In the genomic region with DNA sequence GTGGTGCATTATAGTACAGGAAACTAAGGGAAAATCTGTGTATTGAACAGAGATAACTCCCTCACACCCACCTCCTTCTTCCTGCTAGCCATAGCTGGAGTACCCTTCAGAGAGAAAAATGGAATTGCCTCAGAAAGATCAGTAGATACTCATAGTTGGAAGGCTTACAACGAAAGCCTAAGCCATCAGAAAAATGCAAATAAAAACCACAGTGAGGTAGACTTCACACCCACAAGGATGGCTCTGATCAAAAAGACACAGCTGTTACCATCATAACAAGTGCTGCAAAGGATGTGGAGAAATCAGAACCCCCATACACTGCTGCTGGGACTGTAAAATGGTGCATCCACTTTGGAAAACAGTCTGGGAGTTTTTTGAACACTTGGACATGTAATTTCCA, we compare ENCODE assay signal across 1 cellular context.
TF ChIP-seq lines count a peak whose summit lies in the region.

No MANE protein-coding gene starts in this region.

TF ChIP-seq in HepG2, 621 proteins besides CTCF, POLR2A, EP300 and RAD21 (continued from another document):
- TF ChIP-seq, protein P1, sequence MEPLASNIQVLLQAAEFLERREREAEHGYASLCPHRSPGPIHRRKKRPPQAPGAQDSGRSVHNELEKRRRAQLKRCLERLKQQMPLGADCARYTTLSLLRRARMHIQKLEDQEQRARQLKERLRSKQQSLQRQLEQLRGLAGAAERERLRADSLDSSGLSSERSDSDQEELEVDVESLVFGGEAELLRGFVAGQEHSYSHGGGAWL (CRISPR knock-in tag; IDR thresholded peaks at IDR 0.05), result no peak
- no peak for TF ChIP-seq U2AF1 (optimal IDR thresholded peaks at IDR 0.05; ENCODE audit: low read depth, low read length)
- TF ChIP-seq, protein P2, sequence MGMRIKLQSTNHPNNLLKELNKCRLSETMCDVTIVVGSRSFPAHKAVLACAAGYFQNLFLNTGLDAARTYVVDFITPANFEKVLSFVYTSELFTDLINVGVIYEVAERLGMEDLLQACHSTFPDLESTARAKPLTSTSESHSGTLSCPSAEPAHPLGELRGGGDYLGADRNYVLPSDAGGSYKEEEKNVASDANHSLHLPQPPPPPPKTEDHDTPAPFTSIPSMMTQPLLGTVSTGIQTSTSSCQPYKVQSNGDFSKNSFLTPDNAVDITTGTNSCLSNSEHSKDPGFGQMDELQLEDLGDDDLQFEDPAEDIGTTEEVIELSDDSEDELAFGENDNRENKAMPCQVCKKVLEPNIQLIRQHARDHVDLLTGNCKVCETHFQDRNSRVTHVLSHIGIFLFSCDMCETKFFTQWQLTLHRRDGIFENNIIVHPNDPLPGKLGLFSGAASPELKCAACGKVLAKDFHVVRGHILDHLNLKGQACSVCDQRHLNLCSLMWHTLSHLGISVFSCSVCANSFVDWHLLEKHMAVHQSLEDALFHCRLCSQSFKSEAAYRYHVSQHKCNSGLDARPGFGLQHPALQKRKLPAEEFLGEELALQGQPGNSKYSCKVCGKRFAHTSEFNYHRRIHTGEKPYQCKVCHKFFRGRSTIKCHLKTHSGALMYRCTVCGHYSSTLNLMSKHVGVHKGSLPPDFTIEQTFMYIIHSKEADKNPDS (CRISPR knock-in tag; IDR thresholded peaks at IDR 0.05), result no peak
- no peak for TF ChIP-seq ZNF460 (CRISPR knock-in tag; IDR thresholded peaks at IDR 0.05; ENCODE audit: borderline replicate concordance)
TF ChIP-seq in HepG2: peak in this region for 0.
